In the genomic region with DNA sequence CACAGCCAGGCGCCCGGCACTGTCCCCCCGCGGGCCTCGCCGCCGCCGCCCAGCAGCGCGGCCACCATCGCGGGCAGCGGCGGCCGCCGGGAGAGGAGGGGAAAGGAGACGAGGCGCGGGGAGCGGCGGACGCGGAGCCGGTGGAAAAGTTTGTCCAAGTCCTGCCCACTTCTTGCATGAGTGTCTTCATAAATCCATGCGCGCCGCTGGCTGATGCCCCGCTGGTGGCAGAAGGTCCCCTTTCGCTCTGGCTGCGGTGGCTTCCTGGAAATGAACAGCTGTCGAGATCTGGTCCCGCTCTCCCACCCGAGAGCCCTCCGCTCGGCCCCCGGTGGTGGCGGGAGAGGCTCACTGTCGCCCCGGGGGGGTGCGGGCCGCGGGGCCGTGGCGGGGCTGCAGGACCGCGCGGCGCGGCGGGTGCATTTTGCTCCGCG, we compare ENCODE assay signal across 8 cellular contexts. TPM values are rescaled to one million over a fixed set of nuclear protein-coding genes. Genes with fewer than 3 reads are reported as not detected.
A peak's percentile ranks its signal among the peaks of the same experiment; 100 is the strongest.
DNase-seq lines count a peak whose midpoint lies in the region; ATAC-seq and TF ChIP-seq lines count a peak whose summit lies in the region.

No MANE protein-coding gene starts in this region.

- H3K27me3 Mint-ChIP-seq in T-helper 1 cell treated with Interleukin-12 subunit alpha and Interleukin-12 subunit beta and Interleukin-4 antibody, amounts not matched to agents 30 μg/mL and 1 μg/mL, for 36 hours (ENCODE audit: low read depth): peaks cover 50% of the 10 kb centered on the region

- H3K4me1 ChIP-seq in lower lobe of right lung: peaks cover 19% of the 10 kb centered on the region

- DNase-seq in choroid plexus epithelial cell (ENCODE audit: low read depth) (peak; percentile 68), lower lobe of right lung (peak; percentile 65), amniotic stem cell (lab: John Stamatoyannopoulos, UW) (no peak)
- peak; percentile 45 for DNase-seq in stimulated activated naive CD4-positive, alpha-beta T cell treated with Interleukin-2 at 50 U/mL for 16 hours (lab: John Stamatoyannopoulos, UW)

- H3K36me3 Mint-ChIP-seq in T-helper 1 cell treated with Interleukin-12 subunit alpha and Interleukin-12 subunit beta and Interleukin-4 antibody, amounts not matched to agents 30 μg/mL and 1 μg/mL, for 36 hours (ENCODE audit: low read depth): no peaks in the 10 kb centered on the region

- H3K36me3 ChIP-seq in lower lobe of right lung: no peaks in the 10 kb centered on the region

- H3K27ac Mint-ChIP-seq in T-helper 1 cell treated with Interleukin-12 subunit alpha and Interleukin-12 subunit beta and Interleukin-4 antibody, amounts not matched to agents 30 μg/mL and 1 μg/mL, for 36 hours: no peak overlapping the region

- no peaks in the 10 kb centered on the region for H3K9me3 ChIP-seq in lower lobe of right lung

- H3K27ac ChIP-seq in lower lobe of right lung: peak overlapping the region; percentile 88

- H3K4me3 ChIP-seq in choroid plexus epithelial cell (ENCODE audit: low read depth, low read length) (peak overlapping the region; percentile 72), lower lobe of right lung (peak overlapping the region; percentile 81)

- ATAC-seq in GM18511 (IDR thresholded peaks at IDR 0.05; ENCODE audit: unreplicated experiment): peak; percentile 15
- ATAC-seq in HG03095 (IDR thresholded peaks at IDR 0.05; ENCODE audit: unreplicated experiment): peak; percentile 4
- ATAC-seq in lower lobe of right lung: peak in 1 of 2 donors; percentile 1
- no peak for ATAC-seq in HG03354 (IDR thresholded peaks at IDR 0.05; ENCODE audit: poor library complexity, severe bottlenecking, unreplicated experiment)

- intact Hi-C loops in lower lobe of right lung (cut with DNase I): no loop called here

- peaks cover 8% of the 10 kb centered on the region for H3K4me1 Mint-ChIP-seq in T-helper 1 cell treated with Interleukin-12 subunit alpha and Interleukin-12 subunit beta and Interleukin-4 antibody, amounts not matched to agents 30 μg/mL and 1 μg/mL, for 36 hours (ENCODE audit: low read depth)

- H3K4me3 Mint-ChIP-seq in T-helper 1 cell treated with Interleukin-12 subunit alpha and Interleukin-12 subunit beta and Interleukin-4 antibody, amounts not matched to agents 30 μg/mL and 1 μg/mL, for 36 hours: peak overlapping the region; percentile 66

- H3K9me3 Mint-ChIP-seq in T-helper 1 cell treated with Interleukin-12 subunit alpha and Interleukin-12 subunit beta and Interleukin-4 antibody, amounts not matched to agents 30 μg/mL and 1 μg/mL, for 36 hours: peaks cover 1% of the 10 kb centered on the region

- peaks cover 51% of the 10 kb centered on the region for H3K27me3 ChIP-seq in lower lobe of right lung (ENCODE audit: low read depth)

- no peak for TF ChIP-seq CTCF in choroid plexus epithelial cell (conservative IDR thresholded peaks at IDR 0.05; ENCODE audit: low read depth, low read length)
- TF ChIP-seq CTCF in lower lobe of right lung (IDR thresholded peaks at IDR 0.05): no peak

RNA-seq across cellular contexts. Expression of gene GAS1, which starts 0.6 kb away (rescaled TPM):
- 17.3 TPM for total RNA-seq in lower lobe of right lung
